In the genomic region with DNA sequence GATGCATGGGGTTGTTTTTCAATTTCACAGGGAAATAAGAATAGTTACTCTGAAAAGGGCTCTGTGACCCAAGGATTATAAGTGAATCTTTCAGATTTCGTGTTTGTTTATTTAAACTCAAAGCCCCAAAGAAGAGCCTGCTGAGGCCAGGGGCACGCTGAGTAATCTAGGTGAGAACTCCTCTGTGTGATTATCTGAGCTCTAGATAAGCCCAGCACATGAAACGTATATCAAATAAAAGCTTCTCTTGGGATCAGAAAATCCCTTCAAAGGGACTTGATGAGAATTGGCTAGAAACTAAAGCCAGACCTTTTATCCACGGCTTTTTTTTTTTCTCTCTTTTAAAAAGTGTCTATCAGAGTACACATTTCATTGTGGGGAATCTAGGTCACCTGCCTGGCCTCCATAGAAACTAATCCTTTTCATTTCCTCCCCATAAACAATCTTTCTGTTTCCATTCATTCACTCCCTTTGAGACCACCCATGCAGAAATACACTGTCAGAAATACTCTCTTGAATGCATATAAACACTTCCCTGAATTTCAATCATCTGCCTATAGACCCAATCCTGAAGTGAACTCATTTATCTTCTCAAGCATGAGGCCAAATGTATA, we compare ENCODE assay signal across 26 cellular contexts.
DNase-seq lines count a peak whose midpoint lies in the region; ATAC-seq and TF ChIP-seq lines count a peak whose summit lies in the region.
"Had no signal": no experiment of that assay in that cellular context is flagged by ENCODE, and none has a peak within 500 bp of the region (broad histone marks: within the 10 kb centered on the region; RNA-seq: fewer than 3 reads in every experiment).

No MANE protein-coding gene starts in this region.

- CTCF ChIA-PET in WTC11 (lab: Charles Lee): no interaction called here

- POLR2A ChIA-PET in WTC11 (lab: Charles Lee): no interaction called here

- H3K4me1 ChIP-seq in spleen: no peaks in the 10 kb centered on the region
- H3K4me1 ChIP-seq: A549, ascending aorta had no signal

- H3K27me3 Mint-ChIP-seq in WTC11 (ENCODE audit: low read depth): no peaks in the 10 kb centered on the region
- H3K27me3 Mint-ChIP-seq: central memory CD8-positive, alpha-beta T cell; T-cell had no signal

- DNase-seq in NCI-H2171 treated with DMSO at 0.1 percent for 48 hours (lab: John Stamatoyannopoulos, UW) (peak; percentile 13), NCI-H2171 (lab: John Stamatoyannopoulos, UW) (no peak), NCI-H1930 (lab: John Stamatoyannopoulos, UW) (peak; percentile 84 to 91), WTC11 (ENCODE audit: low spot score) (no peak), spleen (no peak), A172 (ENCODE audit: low spot score) (no peak), NCI-H1105 treated with DMSO at 0.1 percent for 48 hours (lab: John Stamatoyannopoulos, UW) (no peak)
- DNase-seq: activated CD4-positive, alpha-beta T cell treated with anti-CD3 and anti-CD28 coated beads for 4 hours; erythroblast; foreskin melanocyte; GF-D8; hippocampal formation; islet precursor cell; KBM-7; MV-4-11; NCI-H526; occipital lobe; Right ventricle myocardium superior; stimulated activated CD4-positive, alpha-beta T cell treated with anti-CD3 and anti-CD28 coated beads, Interleukin-12 subunit alpha, Interleukin-12 subunit beta, amount 100 ng/mL, for 4 hours; T-cell had no signal

- no peaks in the 10 kb centered on the region for H3K9me3 Mint-ChIP-seq in WTC11

- no peaks in the 10 kb centered on the region for H3K36me3 Mint-ChIP-seq in WTC11
- H3K36me3 Mint-ChIP-seq: activated naive CD4-positive, alpha-beta T cell treated with anti-CD3 and anti-CD28 coated beads, Interleukin-2, amount 50 U/mL, for 72 hours; T-cell had no signal

- 34 to 50% (median 47%) methylated on average over 4 of the region's 4 CpGs for WGBS in spleen, 5 donors

- ATAC-seq in WTC11 (peak; percentile 41; the same call in 1 of the 2 replicates), SK-N-SH treated with all-trans-retinoic acid at 6 μM for 48 hours (no peak)
- ATAC-seq: A549; activated naive CD4-positive, alpha-beta T cell treated with anti-CD3 and anti-CD28 coated beads, Interleukin-2, amount 50 U/mL, for 72 hours; T-cell had no signal

- intact Hi-C loops in spleen (cut with DNase I; ENCODE audit: low total_unique reads): no loop called here

- no peak for TF ChIP-seq POLR2A in spleen (IDR thresholded peaks at IDR 0.05)

- H3K4me1 Mint-ChIP-seq in WTC11: peaks cover 36% of the 10 kb centered on the region
- H3K4me1 Mint-ChIP-seq: central memory CD8-positive, alpha-beta T cell; T-cell had no signal

- H3K27ac Mint-ChIP-seq in WTC11: peak overlapping the region; percentile 1; the same call in 1 of the 2 replicates
- H3K27ac Mint-ChIP-seq: activated naive CD4-positive, alpha-beta T cell treated with anti-CD3 and anti-CD28 coated beads, Interleukin-2, amount 50 U/mL, for 72 hours; T-cell had no signal

- no peak overlapping the region for H3K27ac ChIP-seq in spleen
- H3K27ac ChIP-seq: A549, ascending aorta had no signal

- peaks cover 0 to 4% (median 0%) of the 10 kb centered on the region in 8 donors for H3K9me3 ChIP-seq in spleen
- H3K9me3 ChIP-seq: A549, ascending aorta had no signal

- H3K4me3 Mint-ChIP-seq in WTC11: no peak overlapping the region
- H3K4me3 Mint-ChIP-seq: central memory CD8-positive, alpha-beta T cell; T-cell had no signal

- TF ChIP-seq CTCF in WTC11 (IDR thresholded peaks at IDR 0.05) (no peak), spleen (IDR thresholded peaks at IDR 0.05 in 8 of 11, conservative IDR thresholded peaks at IDR 0.05 in 3 of 11) (no peak)

- no peaks in the 10 kb centered on the region for H3K36me3 ChIP-seq in spleen
- H3K36me3 ChIP-seq: ascending aorta had no signal

- no peak overlapping the region for H3K4me3 ChIP-seq in spleen
- H3K4me3 ChIP-seq: A549, ascending aorta, lung had no signal

- H3K27me3 ChIP-seq in spleen (replicated peaks in 1 of 7): no peaks in the 10 kb centered on the region
- H3K27me3 ChIP-seq: ascending aorta had no signal

TF ChIP-seq in WTC11, 78 proteins besides CTCF, POLR2A, EP300 and RAD21 (continues in another document):
- TF ChIP-seq NFE2L1 (CRISPR knock-in tag; IDR thresholded peaks at IDR 0.05): no peak
- no peak for TF ChIP-seq ZNF671 (CRISPR knock-in tag; IDR thresholded peaks at IDR 0.05)
- no peak for TF ChIP-seq MYBL2 (CRISPR knock-in tag; IDR thresholded peaks at IDR 0.05)
- TF ChIP-seq, protein P1, sequence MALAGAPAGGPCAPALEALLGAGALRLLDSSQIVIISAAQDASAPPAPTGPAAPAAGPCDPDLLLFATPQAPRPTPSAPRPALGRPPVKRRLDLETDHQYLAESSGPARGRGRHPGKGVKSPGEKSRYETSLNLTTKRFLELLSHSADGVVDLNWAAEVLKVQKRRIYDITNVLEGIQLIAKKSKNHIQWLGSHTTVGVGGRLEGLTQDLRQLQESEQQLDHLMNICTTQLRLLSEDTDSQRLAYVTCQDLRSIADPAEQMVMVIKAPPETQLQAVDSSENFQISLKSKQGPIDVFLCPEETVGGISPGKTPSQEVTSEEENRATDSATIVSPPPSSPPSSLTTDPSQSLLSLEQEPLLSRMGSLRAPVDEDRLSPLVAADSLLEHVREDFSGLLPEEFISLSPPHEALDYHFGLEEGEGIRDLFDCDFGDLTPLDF (CRISPR knock-in tag; IDR thresholded peaks at IDR 0.05): no peak
- TF ChIP-seq CBFB (CRISPR knock-in tag; IDR thresholded peaks at IDR 0.05; ENCODE audit: low read depth): no peak
- no peak for TF ChIP-seq NFATC4 (CRISPR knock-in tag; IDR thresholded peaks at IDR 0.05)
- no peak for TF ChIP-seq ZNF423 (CRISPR knock-in tag; IDR thresholded peaks at IDR 0.05)
- TF ChIP-seq, protein P2, sequence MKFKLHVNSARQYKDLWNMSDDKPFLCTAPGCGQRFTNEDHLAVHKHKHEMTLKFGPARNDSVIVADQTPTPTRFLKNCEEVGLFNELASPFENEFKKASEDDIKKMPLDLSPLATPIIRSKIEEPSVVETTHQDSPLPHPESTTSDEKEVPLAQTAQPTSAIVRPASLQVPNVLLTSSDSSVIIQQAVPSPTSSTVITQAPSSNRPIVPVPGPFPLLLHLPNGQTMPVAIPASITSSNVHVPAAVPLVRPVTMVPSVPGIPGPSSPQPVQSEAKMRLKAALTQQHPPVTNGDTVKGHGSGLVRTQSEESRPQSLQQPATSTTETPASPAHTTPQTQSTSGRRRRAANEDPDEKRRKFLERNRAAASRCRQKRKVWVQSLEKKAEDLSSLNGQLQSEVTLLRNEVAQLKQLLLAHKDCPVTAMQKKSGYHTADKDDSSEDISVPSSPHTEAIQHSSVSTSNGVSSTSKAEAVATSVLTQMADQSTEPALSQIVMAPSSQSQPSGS (CRISPR knock-in tag; IDR thresholded peaks at IDR 0.05; ENCODE audit: borderline replicate concordance, low read depth): no peak
- TF ChIP-seq SOX15 (CRISPR knock-in tag; IDR thresholded peaks at IDR 0.05): no peak
- TF ChIP-seq ZNF263 (CRISPR knock-in tag; IDR thresholded peaks at IDR 0.05; ENCODE audit: low read depth): no peak
- TF ChIP-seq, protein P3, sequence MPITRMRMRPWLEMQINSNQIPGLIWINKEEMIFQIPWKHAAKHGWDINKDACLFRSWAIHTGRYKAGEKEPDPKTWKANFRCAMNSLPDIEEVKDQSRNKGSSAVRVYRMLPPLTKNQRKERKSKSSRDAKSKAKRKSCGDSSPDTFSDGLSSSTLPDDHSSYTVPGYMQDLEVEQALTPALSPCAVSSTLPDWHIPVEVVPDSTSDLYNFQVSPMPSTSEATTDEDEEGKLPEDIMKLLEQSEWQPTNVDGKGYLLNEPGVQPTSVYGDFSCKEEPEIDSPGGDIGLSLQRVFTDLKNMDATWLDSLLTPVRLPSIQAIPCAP (CRISPR knock-in tag; IDR thresholded peaks at IDR 0.05): no peak

TF ChIP-seq in SK-N-SH treated with all-trans-retinoic acid at 6 μM for 48 hours, 23 proteins besides CTCF, POLR2A, EP300 and RAD21:
- TF ChIP-seq, protein P4, sequence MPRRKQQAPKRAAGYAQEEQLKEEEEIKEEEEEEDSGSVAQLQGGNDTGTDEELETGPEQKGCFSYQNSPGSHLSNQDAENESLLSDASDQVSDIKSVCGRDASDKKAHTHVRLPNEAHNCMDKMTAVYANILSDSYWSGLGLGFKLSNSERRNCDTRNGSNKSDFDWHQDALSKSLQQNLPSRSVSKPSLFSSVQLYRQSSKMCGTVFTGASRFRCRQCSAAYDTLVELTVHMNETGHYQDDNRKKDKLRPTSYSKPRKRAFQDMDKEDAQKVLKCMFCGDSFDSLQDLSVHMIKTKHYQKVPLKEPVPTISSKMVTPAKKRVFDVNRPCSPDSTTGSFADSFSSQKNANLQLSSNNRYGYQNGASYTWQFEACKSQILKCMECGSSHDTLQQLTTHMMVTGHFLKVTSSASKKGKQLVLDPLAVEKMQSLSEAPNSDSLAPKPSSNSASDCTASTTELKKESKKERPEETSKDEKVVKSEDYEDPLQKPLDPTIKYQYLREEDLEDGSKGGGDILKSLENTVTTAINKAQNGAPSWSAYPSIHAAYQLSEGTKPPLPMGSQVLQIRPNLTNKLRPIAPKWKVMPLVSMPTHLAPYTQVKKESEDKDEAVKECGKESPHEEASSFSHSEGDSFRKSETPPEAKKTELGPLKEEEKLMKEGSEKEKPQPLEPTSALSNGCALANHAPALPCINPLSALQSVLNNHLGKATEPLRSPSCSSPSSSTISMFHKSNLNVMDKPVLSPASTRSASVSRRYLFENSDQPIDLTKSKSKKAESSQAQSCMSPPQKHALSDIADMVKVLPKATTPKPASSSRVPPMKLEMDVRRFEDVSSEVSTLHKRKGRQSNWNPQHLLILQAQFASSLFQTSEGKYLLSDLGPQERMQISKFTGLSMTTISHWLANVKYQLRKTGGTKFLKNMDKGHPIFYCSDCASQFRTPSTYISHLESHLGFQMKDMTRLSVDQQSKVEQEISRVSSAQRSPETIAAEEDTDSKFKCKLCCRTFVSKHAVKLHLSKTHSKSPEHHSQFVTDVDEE (CRISPR knock-in tag; IDR thresholded peaks at IDR 0.05): no peak
- TF ChIP-seq, protein P5, sequence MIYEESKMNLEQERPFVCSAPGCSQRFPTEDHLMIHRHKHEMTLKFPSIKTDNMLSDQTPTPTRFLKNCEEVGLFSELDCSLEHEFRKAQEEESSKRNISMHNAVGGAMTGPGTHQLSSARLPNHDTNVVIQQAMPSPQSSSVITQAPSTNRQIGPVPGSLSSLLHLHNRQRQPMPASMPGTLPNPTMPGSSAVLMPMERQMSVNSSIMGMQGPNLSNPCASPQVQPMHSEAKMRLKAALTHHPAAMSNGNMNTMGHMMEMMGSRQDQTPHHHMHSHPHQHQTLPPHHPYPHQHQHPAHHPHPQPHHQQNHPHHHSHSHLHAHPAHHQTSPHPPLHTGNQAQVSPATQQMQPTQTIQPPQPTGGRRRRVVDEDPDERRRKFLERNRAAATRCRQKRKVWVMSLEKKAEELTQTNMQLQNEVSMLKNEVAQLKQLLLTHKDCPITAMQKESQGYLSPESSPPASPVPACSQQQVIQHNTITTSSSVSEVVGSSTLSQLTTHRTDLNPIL (CRISPR knock-in tag; IDR thresholded peaks at IDR 0.05; ENCODE audit: low read depth): no peak
- TF ChIP-seq TCF4 (CRISPR knock-in tag; IDR thresholded peaks at IDR 0.05; ENCODE audit: borderline replicate concordance) (no peak), ARNTL (CRISPR knock-in tag; IDR thresholded peaks at IDR 0.05; ENCODE audit: borderline replicate concordance, low read depth) (no peak), CSDC2 (CRISPR knock-in tag; IDR thresholded peaks at IDR 0.05) (no peak), ZNF8 (CRISPR knock-in tag; IDR thresholded peaks at IDR 0.05) (no peak), ISL1 (CRISPR knock-in tag; IDR thresholded peaks at IDR 0.05) (no peak)

Comparison
In these comparisons a context has a peak if more than half of its experiments do, and no peak if none do; other contexts are left out.
1. DNase-seq: peak in NCI-H2171 treated with DMSO at 0.1 percent for 48 hours (single experiment) and NCI-H1930 (2 of 2); none in NCI-H2171 (single experiment), WTC11 (single experiment), spleen (single experiment), A172 (single experiment) and NCI-H1105 treated with DMSO at 0.1 percent for 48 hours (single experiment).